In genomic region chr7:223861-224260, GRCh38 we compare ENCODE assay signal across 29 cellular contexts. TPM values are rescaled to one million over a fixed set of nuclear protein-coding genes. Genes with fewer than 3 reads are reported as not detected.
"Had no signal": no experiment of that assay in that cellular context is flagged by ENCODE, and none has a peak within 500 bp of the region (broad histone marks: within the 10 kb centered on the region; RNA-seq: fewer than 3 reads in every experiment).

No MANE protein-coding gene starts in this region.

- H3K27me3 ChIP-seq: ascending aorta, cardiac muscle cell had no signal

- DNase-seq: activated CD4-positive, alpha-beta memory T cell treated with anti-CD3 and anti-CD28 coated beads, Interleukin-2, amount 10 ng/mL, durations not matched to agents 7 days and 5 days; activated CD4-positive, alpha-beta T cell treated with anti-CD3 and anti-CD28 coated beads for 1 hour; activated CD4-positive, alpha-beta T cell treated with anti-CD3 and anti-CD28 coated beads for 36 hours; activated CD4-positive, alpha-beta T cell treated with anti-CD3 and anti-CD28 coated beads for 48 hours; activated CD4-positive, alpha-beta T cell treated with anti-CD3 and anti-CD28 coated beads, Interleukin-2, amount 10 ng/mL, durations not matched to agents 7 days and 5 days; activated CD4-positive, alpha-beta T cell treated with anti-CD3 and anti-CD28 coated beads, Interleukin-2, amount 50 U/mL, for 48 hours; activated CD4-positive, CD25-positive, alpha-beta regulatory T cell; activated CD8-positive, alpha-beta memory T cell treated with anti-CD3 and anti-CD28 coated beads for 24 hours; activated CD8-positive, alpha-beta memory T cell treated with anti-CD3 and anti-CD28 coated beads, Interleukin-2, amount 10 ng/mL, durations not matched to agents 7 days and 5 days; activated CD8-positive, alpha-beta memory T cell treated with anti-CD3 and anti-CD28 coated beads, Interleukin-2, amount 50 U/mL, for 48 hours; activated CD8-positive, alpha-beta T cell treated with anti-CD3 and anti-CD28 coated beads, Interleukin-2, amount 10 ng/mL, durations not matched to agents 7 days and 5 days; activated effector memory CD4-positive, alpha-beta T cell treated with Interleukin-2 at 50 U/mL for 16 hours; activated gamma-delta T cell; activated naive CD4-positive, alpha-beta T cell treated with anti-CD3 and anti-CD28 coated beads, Interleukin-2, amount 10 ng/mL, durations not matched to agents 7 days and 5 days; activated naive CD4-positive, alpha-beta T cell treated with Interleukin-2 at 50 U/mL for 16 hours; activated naive CD8-positive, alpha-beta T cell treated with anti-CD3 and anti-CD28 coated beads, Interleukin-2, amount 10 ng/mL, durations not matched to agents 7 days and 5 days; activated naive CD8-positive, alpha-beta T cell treated with anti-CD3 and anti-CD28 coated beads, Interleukin-2, amount 50 U/mL, for 24 hours; activated T-cell treated with anti-CD3 and anti-CD28 coated beads, Interleukin-2, amount 50 U/mL, for 24 hours; activated T-cell treated with anti-CD3 and anti-CD28 coated beads, Interleukin-2, amount 50 U/mL, for 48 hours; amygdala; central memory CD4-positive, alpha-beta T cell; T-helper 17 cell; T1000; WERI-Rb-1 had no signal

- H3K9me3 ChIP-seq: ascending aorta had no signal

- ATAC-seq: activated CD4-positive, alpha-beta T cell treated with anti-CD3 and anti-CD28 coated beads for 36 hours; activated CD4-positive, CD25-positive, alpha-beta regulatory T cell treated with anti-CD3 and anti-CD28 coated beads, Interleukin-2, amount 50 U/mL, for 24 hours; activated CD8-positive, alpha-beta memory T cell treated with anti-CD3 and anti-CD28 coated beads, Interleukin-2, amount 10 ng/mL, durations not matched to agents 7 days and 5 days; activated CD8-positive, alpha-beta T cell treated with anti-CD3 and anti-CD28 coated beads, Interleukin-2, amount 10 ng/mL, durations not matched to agents 7 days and 5 days; activated naive CD8-positive, alpha-beta T cell treated with anti-CD3 and anti-CD28 coated beads, Interleukin-2, amount 50 U/mL, for 24 hours; T-helper 17 cell; WTC11 had no signal

- H3K27ac ChIP-seq: ascending aorta, cardiac muscle cell, WERI-Rb-1 had no signal

- H3K4me3 ChIP-seq: ascending aorta, cardiac muscle cell had no signal

- H3K36me3 ChIP-seq: cardiac muscle cell, WERI-Rb-1 had no signal

RNA-seq across cellular contexts. Expression of gene FAM20C, which starts 31.5 kb away (rescaled TPM):
- total RNA-seq: T-helper 1 cell treated with Interleukin-12 subunit alpha and Interleukin-12 subunit beta and Interleukin-4 antibody, amounts not matched to agents 30 ng/mL and 1 ng/mL, for 36 hours had no signal
